10 cellular contexts compared by ENCODE assay signal in genomic region chr14:22599349-22599748, GRCh38. TPM values are rescaled to one million over a fixed set of nuclear protein-coding genes. Genes with fewer than 3 reads are reported as not detected.
DNase-seq lines count a peak whose midpoint lies in the region; TF ChIP-seq lines count a peak whose summit lies in the region.
"Had no signal": no experiment of that assay in that cellular context is flagged by ENCODE, and none has a peak within 500 bp of the region (broad histone marks: within the 10 kb centered on the region; RNA-seq: fewer than 3 reads in every experiment).

No MANE protein-coding gene starts in this region.

- peaks cover 30 to 31% of the 10 kb centered on the region in 2 donors for H3K36me3 Mint-ChIP-seq in CD14-positive monocyte

- H3K4me3 ChIP-seq in PC-9 (peak overlapping the region; percentile 93), osteoblast (ENCODE audit: insufficient read depth, low read length) (peak overlapping the region; percentile 96)

- TF ChIP-seq CTCF in CD14-positive monocyte (IDR thresholded peaks at IDR 0.05), result no peak
- TF ChIP-seq CTCF in PC-9 (conservative IDR thresholded peaks at IDR 0.05), result no peak
- TF ChIP-seq CTCF in osteoblast (IDR thresholded peaks at IDR 0.05; ENCODE audit: extremely low read depth, low read depth, low read length), result no peak

- intact Hi-C loops in CD14-positive monocyte (cut with micrococcal nuclease) (loop anchor here in 1 of 2 donors (5.0 kb wide), 2 partner anchors 48 to 168 kb away; partner anchors contain the start of gene OXA1L), PC-9 (cut with micrococcal nuclease; ENCODE audit: unreplicated experiment) (loop anchor here (1.0 kb wide), 1 partner anchor 15 kb away; no protein-coding TSS in a partner anchor)

- peaks cover 24% of the 10 kb centered on the region for H3K4me1 Mint-ChIP-seq in CD14-positive monocyte

- H3K27me3 Mint-ChIP-seq in CD14-positive monocyte (ENCODE audit: low read depth in 3 of 3), result peaks cover 4 to 23% (median 23%) of the 10 kb centered on the region in 3 donors

- peak overlapping the region; percentile 98 for H3K4me3 Mint-ChIP-seq in CD14-positive monocyte

- H3K9me3 Mint-ChIP-seq in CD14-positive monocyte, result peaks cover 0 to 2% (median 0%) of the 10 kb centered on the region in 7 donors

- H3K79me2 ChIP-seq in PC-9 (ENCODE audit: low read depth), result peaks cover 47% of the 10 kb centered on the region
- H3K79me2 ChIP-seq in osteoblast (ENCODE audit: insufficient read depth, low read length), result peaks cover 26% of the 10 kb centered on the region

- H3F3A ChIP-seq in PC-9 (ENCODE audit: insufficient read depth, low read depth), result peaks cover 43% of the 10 kb centered on the region

- BruUV-seq in PC-9 (replicated peaks; lab: Mats Ljungman, UMichigan), result TSS peak; percentile 48

- DNase-seq in CD14-positive monocyte (ENCODE audit: low spot score) (no peak), PC-9 (no peak), epithelial cell of prostate (ENCODE audit: low read depth, low spot score) (no peak), osteoblast (ENCODE audit: insufficient read length, low spot score, missing footprints) (no peak), foreskin melanocyte (no peak), NCI-H526 treated with DMSO at 0.1 percent for 48 hours (lab: John Stamatoyannopoulos, UW) (no peak), middle frontal gyrus (ENCODE audit: extremely low spot score, low spot score) (no peak), C1 segment of cervical spinal cord (lab: John Stamatoyannopoulos, UW) (no peak)

- H3K9me3 ChIP-seq in PC-9 (ENCODE audit: insufficient read depth, low read depth), result no peaks in the 10 kb centered on the region
- no peaks in the 10 kb centered on the region for H3K9me3 ChIP-seq in osteoblast (ENCODE audit: low read depth, low read length)

- CTCF ChIA-PET in PC-9 (lab: Charles Lee), result interaction anchor here (1.1 kb wide), 1 partner anchor 10 kb away, joined by 4 read pairs; no protein-coding TSS in a partner anchor

- peak overlapping the region; percentile 93 for H3K27ac ChIP-seq in PC-9
- H3K27ac ChIP-seq in epithelial cell of prostate, result peak overlapping the region; percentile 77
- H3K27ac ChIP-seq in osteoblast (ENCODE audit: low read depth, low read length), result peak overlapping the region; percentile 93

- H3K4me1 ChIP-seq in PC-9 (replicated peaks; ENCODE audit: insufficient read depth) (peaks cover 63% of the 10 kb centered on the region), osteoblast (ENCODE audit: insufficient read depth, low read length) (peaks cover 39% of the 10 kb centered on the region)

- POLR2A ChIA-PET in PC-9 (lab: Charles Lee; ENCODE audit: unreplicated experiment), result interaction anchor here (0.6 to 2.2 kb wide), 5 partner anchors 10 to 1127 kb away, joined by 3 to 13 read pairs (median 6); partner anchors contain the start of gene DAD1

- peak overlapping the region; percentile 100 for H3K4me2 ChIP-seq in PC-9
- H3K4me2 ChIP-seq in osteoblast (ENCODE audit: insufficient read depth, low read length), result peak overlapping the region; percentile 94

- H3K36me3 ChIP-seq in PC-9 (ENCODE audit: low read depth), result peaks cover 35% of the 10 kb centered on the region
- peaks cover 25% of the 10 kb centered on the region for H3K36me3 ChIP-seq in osteoblast (ENCODE audit: insufficient read depth, low read length)

- H3K27me3 ChIP-seq in PC-9 (ENCODE audit: insufficient read depth, low read depth) (no peaks in the 10 kb centered on the region), osteoblast (ENCODE audit: insufficient read depth, low read length) (peaks cover 13% of the 10 kb centered on the region)

- H4K20me1 ChIP-seq in PC-9 (ENCODE audit: insufficient read depth) (no peaks in the 10 kb centered on the region), osteoblast (ENCODE audit: insufficient read depth, low read length) (no peaks in the 10 kb centered on the region)

- peak overlapping the region in 1 of 7 donors; percentile 17 for H3K27ac Mint-ChIP-seq in CD14-positive monocyte

- H2AFZ ChIP-seq in PC-9 (no peak overlapping the region), osteoblast (ENCODE audit: low read length) (no peak overlapping the region)

- H3K9me2 ChIP-seq in PC-9 (ENCODE audit: insufficient read depth), result no peaks in the 10 kb centered on the region

RNA-seq across cellular contexts. Expression of gene ABHD4, which starts 1.2 kb away (rescaled TPM):
- 10 to 100 TPM in 1 of 2 donors, 1 to 10 TPM in 1; 9.4 to 13.4 TPM for polyA plus RNA-seq in CD14-positive monocyte
- total RNA-seq in PC-9 (2021) (62.1 and 83.2 TPM in 2 replicates), osteoblast (52.1 and 54.2 TPM in 2 replicates)

RNA-seq across cellular contexts. Expression of gene DAD1, which starts 10.3 kb away (rescaled TPM):
- 100 to 1,000 TPM; 440 to 444 TPM for polyA plus RNA-seq in CD14-positive monocyte
- total RNA-seq in PC-9 (2021), result 129 and 155 TPM in 2 replicates
- 213 and 272 TPM in 2 replicates for total RNA-seq in osteoblast

RNA-seq across cellular contexts. Expression of gene OR6J1, which starts 44.8 kb away (rescaled TPM):
- not detected for polyA plus RNA-seq in CD14-positive monocyte
- 0.11 TPM in 1 of 2 replicates, not detected in the other for total RNA-seq in PC-9 (2021)
- not detected in 2 replicates for total RNA-seq in osteoblast
- total RNA-seq: esophagus mucosa, SK-MEL-5 had no signal
